1 cellular context compared by ENCODE assay signal in the genomic region with DNA sequence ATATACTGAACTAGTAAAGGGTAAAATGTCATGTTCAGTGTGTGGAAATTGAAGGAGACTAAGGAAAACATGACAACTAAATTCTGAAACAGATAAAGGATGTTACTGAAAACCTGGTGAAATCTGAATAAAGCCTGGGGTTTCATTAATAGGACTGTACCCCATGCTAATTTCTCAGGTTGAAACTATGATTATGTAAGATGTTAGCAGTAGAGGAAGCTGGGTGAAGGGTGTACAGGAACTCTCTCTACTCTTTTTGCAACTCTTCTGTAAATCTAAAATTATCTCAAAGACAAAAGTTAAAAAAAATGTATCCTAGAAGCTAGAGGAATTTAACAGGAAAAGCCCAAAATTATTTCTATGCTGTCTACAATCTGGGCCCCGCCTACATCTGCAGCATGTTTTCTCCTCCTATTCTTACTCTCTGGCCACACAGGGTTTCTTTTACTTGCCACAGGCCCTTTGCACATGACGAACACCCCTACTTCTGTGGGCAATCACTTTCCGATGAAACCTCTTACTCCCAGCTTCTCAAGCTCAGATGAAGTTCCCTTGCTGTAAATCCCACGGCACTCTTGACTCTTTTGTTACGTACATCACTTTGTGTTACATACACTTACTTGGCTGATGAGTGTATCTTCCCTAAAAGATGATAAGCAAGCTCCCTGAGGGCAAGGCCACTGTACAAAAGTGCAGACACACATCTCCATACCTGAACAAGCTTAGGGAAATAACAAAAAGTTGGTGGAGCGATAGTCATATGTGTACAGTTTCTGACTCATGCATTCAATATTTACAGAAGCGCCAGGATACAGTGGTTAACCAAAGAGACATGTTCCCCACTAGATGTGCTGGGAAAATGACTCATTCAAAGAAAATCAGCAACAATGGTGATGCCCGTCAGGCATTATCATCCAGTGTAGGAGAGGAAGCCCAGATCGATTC.
TF ChIP-seq lines count a peak whose summit lies in the region.

No MANE protein-coding gene starts in this region.

TF ChIP-seq in GM12878, 131 proteins besides CTCF, POLR2A, EP300 and RAD21 (continued from another document):
- TF ChIP-seq E2F8 (IDR thresholded peaks at IDR 0.05; ENCODE audit: low read depth, partially characterized antibody) (no peak), NFIC (IDR thresholded peaks at IDR 0.05; ENCODE audit: low read depth, low read length) (peak; percentile 96), BACH1 (IDR thresholded peaks at IDR 0.05; ENCODE audit: borderline replicate concordance) (no peak), CHD4 (IDR thresholded peaks at IDR 0.05) (no peak), SMC3 (IDR thresholded peaks at IDR 0.05; ENCODE audit: borderline replicate concordance, low read length) (no peak), FOXM1 (IDR thresholded peaks at IDR 0.05; ENCODE audit: low read depth, low read length) (peak; percentile 88), NR2C1 (IDR thresholded peaks at IDR 0.05) (no peak), BCL11A (IDR thresholded peaks at IDR 0.05; ENCODE audit: low read depth, low read length) (peak; percentile 79), SUZ12 (IDR thresholded peaks at IDR 0.05; ENCODE audit: unreplicated experiment) (no peak), WRNIP1 (IDR thresholded peaks at IDR 0.05; ENCODE audit: borderline replicate concordance, low read depth, low read length) (no peak), TCF3 (IDR thresholded peaks at IDR 0.05; ENCODE audit: borderline replicate concordance, insufficient read depth, low read depth, low read length) (no peak), RB1 (IDR thresholded peaks at IDR 0.05; ENCODE audit: borderline replicate concordance) (no peak), ESRRA (IDR thresholded peaks at IDR 0.05; ENCODE audit: low read length) (no peak), CBX3 (IDR thresholded peaks at IDR 0.05; ENCODE audit: borderline replicate concordance, low read depth) (no peak), TAF1 (IDR thresholded peaks at IDR 0.05; ENCODE audit: borderline replicate concordance, low read depth, low read length) (no peak), ETV6 (conservative IDR thresholded peaks at IDR 0.05 in 1 of 2, IDR thresholded peaks at IDR 0.05 in 1 of 2; ENCODE audit: borderline replicate concordance in 1 of 2, low read depth in 1 of 2) (peak in 1 of 2 experiments; percentile 94; a peak in 2 of 4 replicates), DPF2 (IDR thresholded peaks at IDR 0.05) (0 out of 2 replicates have a peak, but pooled peaks have one; percentile 13), ZBTB4 (CRISPR knock-in tag; IDR thresholded peaks at IDR 0.05) (no peak), NRF1 (conservative IDR thresholded peaks at IDR 0.05; ENCODE audit: low read depth, low read length) (no peak), SREBF1 (IDR thresholded peaks at IDR 0.05; ENCODE audit: low read length) (no peak), RAD51 (IDR thresholded peaks at IDR 0.05) (no peak), NFXL1 (IDR thresholded peaks at IDR 0.05; ENCODE audit: borderline replicate concordance) (no peak), YY1 (IDR thresholded peaks at IDR 0.05; ENCODE audit: low read depth, low read length) (no peak), POU2F2 (IDR thresholded peaks at IDR 0.05; ENCODE audit: borderline replicate concordance, low read depth, low read length) (0 out of 3 replicates have a peak, but pooled peaks have one; percentile 15), ZNF207 (IDR thresholded peaks at IDR 0.05; ENCODE audit: borderline replicate concordance) (no peak), IKZF2 (IDR thresholded peaks at IDR 0.05) (peak; percentile 80 to 86), FOXK2 (IDR thresholded peaks at IDR 0.05) (no peak), POLR2AphosphoS2 (IDR thresholded peaks at IDR 0.05; ENCODE audit: low read depth, low read length) (no peak), PAX8 (IDR thresholded peaks at IDR 0.05) (no peak), NR2F1 (conservative IDR thresholded peaks at IDR 0.05) (no peak), IKZF1 (conservative IDR thresholded peaks at IDR 0.05) (peak; percentile 56)
- TF ChIP-seq, protein P1, sequence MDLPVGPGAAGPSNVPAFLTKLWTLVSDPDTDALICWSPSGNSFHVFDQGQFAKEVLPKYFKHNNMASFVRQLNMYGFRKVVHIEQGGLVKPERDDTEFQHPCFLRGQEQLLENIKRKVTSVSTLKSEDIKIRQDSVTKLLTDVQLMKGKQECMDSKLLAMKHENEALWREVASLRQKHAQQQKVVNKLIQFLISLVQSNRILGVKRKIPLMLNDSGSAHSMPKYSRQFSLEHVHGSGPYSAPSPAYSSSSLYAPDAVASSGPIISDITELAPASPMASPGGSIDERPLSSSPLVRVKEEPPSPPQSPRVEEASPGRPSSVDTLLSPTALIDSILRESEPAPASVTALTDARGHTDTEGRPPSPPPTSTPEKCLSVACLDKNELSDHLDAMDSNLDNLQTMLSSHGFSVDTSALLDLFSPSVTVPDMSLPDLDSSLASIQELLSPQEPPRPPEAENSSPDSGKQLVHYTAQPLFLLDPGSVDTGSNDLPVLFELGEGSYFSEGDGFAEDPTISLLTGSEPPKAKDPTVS (IDR thresholded peaks at IDR 0.05; ENCODE audit: low read depth, low read length): no peak
- TF ChIP-seq, protein P2, sequence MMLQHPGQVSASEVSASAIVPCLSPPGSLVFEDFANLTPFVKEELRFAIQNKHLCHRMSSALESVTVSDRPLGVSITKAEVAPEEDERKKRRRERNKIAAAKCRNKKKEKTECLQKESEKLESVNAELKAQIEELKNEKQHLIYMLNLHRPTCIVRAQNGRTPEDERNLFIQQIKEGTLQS (IDR thresholded peaks at IDR 0.05; ENCODE audit: borderline replicate concordance, extremely low read depth, low read depth, low read length): no peak
- TF ChIP-seq, protein P3, sequence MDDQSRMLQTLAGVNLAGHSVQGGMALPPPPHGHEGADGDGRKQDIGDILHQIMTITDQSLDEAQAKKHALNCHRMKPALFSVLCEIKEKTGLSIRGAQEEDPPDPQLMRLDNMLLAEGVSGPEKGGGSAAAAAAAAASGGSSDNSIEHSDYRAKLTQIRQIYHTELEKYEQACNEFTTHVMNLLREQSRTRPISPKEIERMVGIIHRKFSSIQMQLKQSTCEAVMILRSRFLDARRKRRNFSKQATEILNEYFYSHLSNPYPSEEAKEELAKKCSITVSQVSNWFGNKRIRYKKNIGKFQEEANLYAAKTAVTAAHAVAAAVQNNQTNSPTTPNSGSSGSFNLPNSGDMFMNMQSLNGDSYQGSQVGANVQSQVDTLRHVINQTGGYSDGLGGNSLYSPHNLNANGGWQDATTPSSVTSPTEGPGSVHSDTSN (IDR thresholded peaks at IDR 0.05; ENCODE audit: insufficient replicate concordance, low read depth, low read length): no peak
- TF ChIP-seq, protein P4, sequence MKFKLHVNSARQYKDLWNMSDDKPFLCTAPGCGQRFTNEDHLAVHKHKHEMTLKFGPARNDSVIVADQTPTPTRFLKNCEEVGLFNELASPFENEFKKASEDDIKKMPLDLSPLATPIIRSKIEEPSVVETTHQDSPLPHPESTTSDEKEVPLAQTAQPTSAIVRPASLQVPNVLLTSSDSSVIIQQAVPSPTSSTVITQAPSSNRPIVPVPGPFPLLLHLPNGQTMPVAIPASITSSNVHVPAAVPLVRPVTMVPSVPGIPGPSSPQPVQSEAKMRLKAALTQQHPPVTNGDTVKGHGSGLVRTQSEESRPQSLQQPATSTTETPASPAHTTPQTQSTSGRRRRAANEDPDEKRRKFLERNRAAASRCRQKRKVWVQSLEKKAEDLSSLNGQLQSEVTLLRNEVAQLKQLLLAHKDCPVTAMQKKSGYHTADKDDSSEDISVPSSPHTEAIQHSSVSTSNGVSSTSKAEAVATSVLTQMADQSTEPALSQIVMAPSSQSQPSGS (IDR thresholded peaks at IDR 0.05; ENCODE audit: low read length): peak; percentile 85
